ENCODE assay signal across 22 cellular contexts in the genomic region with DNA sequence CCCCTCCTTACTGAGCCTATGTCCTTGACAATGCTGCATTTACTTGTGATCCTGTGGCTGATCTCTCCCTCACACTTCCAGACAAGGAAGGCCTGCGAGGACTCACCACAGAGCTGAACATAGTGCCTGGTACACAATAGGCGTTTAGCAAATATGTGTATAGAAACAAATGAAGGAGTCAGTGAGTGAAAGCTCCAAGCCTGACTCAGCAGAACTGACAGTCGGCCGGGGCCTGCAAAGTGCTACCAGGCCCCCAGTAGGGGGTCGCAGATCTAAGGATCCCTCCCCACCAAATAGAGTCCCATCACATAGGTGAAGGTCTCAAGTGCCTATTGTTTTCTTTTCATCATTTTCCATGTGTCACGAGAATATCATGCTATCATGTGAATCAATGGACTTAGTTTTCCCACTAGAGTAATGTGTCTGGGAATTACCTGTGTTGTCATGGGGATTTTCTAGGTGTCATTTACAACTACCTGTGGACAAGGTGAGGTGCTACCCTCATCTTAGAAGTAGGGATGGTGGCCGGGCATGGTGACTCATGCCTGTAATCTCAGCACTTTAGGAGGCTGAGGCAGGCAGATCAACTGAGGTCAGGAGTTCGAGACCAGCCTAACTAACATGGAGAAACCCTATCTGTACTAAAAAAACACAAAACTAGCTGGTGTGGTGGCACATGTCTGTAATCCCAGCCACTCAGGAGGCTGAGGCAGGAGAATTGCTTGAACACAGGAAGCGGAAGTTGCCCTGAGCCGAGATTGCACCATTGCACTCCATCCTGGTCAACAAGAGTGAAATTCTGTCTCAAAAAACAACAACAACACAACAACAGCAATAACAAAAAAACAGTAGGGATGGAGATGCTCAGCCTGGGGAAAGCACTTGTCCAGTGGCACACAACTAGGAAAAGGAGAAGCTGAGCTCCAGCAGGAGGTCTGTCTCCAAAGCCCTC. TPM values are rescaled to one million over a fixed set of nuclear protein-coding genes. Genes with fewer than 3 reads are reported as not detected.
DNase-seq lines count a peak whose midpoint lies in the region; ATAC-seq, FAIRE-seq and TF ChIP-seq lines count a peak whose summit lies in the region.
"Had no signal": no experiment of that assay in that cellular context is flagged by ENCODE, and none has a peak within 500 bp of the region (broad histone marks: within the 10 kb centered on the region; RNA-seq: fewer than 3 reads in every experiment).

No MANE protein-coding gene starts in this region.

- H3K4ac ChIP-seq in H1 (replicated peaks; ENCODE audit: insufficient read length, low read depth, low read length) = no peak overlapping the region

- H2AFZ ChIP-seq in H1 (ENCODE audit: low read length) = peak overlapping the region; percentile 46; the same call in 1 of the 2 replicates
- H2AFZ ChIP-seq: GM23248 had no signal

- H3K27ac Mint-ChIP-seq in Caco-2 (ENCODE audit: unreplicated experiment) = peak overlapping the region; percentile 70
- H3K27ac Mint-ChIP-seq in immature natural killer cell = no peak overlapping the region

- no peak for TF ChIP-seq EP300 in H1 (IDR thresholded peaks at IDR 0.05; ENCODE audit: borderline replicate concordance in 1 of 2, low read depth in 2 of 2, low read length in 2 of 2)

- no peaks in the 10 kb centered on the region for H4K20me1 ChIP-seq in H1 (replicated peaks in 1 of 2; ENCODE audit: control insufficient read depth in 1 of 2, insufficient read depth in 2 of 2, low read length in 2 of 2)

- H2BK12ac ChIP-seq in H1 (ENCODE audit: low read depth, low read length) = no peak overlapping the region

- H3K4me1 ChIP-seq in Caco-2 (peaks cover 41% of the 10 kb centered on the region), H1 (replicated peaks in 1 of 4; ENCODE audit: control insufficient read depth in 3 of 4, insufficient read depth in 4 of 4, low read length in 3 of 4) (peaks cover 0 to 3% (median 0%) of the 10 kb centered on the region in 4 experiments; a peak in 2 of 7 replicates), neutrophil (ENCODE audit: control insufficient read depth in 1 of 2, insufficient read depth in 1 of 2, low read depth in 1 of 2, low read length in 1 of 2) (peaks cover 0 to 8% of the 10 kb centered on the region in 2 experiments)
- H3K4me1 ChIP-seq: BE2C, SJSA1 had no signal

- H4K5ac ChIP-seq in H1 (ENCODE audit: insufficient read length, low read depth, low read length) = no peak overlapping the region

- intact Hi-C loops in Caco-2 (cut with micrococcal nuclease; ENCODE audit: unreplicated experiment) = no loop called here

- no peak overlapping the region for H4K8ac ChIP-seq in H1 (ENCODE audit: extremely low read depth, insufficient read depth, low read length)

- no peaks in the 10 kb centered on the region for H3K79me1 ChIP-seq in H1 (ENCODE audit: low read depth, low read length)

- no peak for TF ChIP-seq POLR2A in H1 (IDR thresholded peaks at IDR 0.05; ENCODE audit: control extremely low read depth in 1 of 2, low read depth in 2 of 2, low read length in 2 of 2)

- H3K36me3 ChIP-seq in Caco-2 (ENCODE audit: control insufficient read depth, insufficient read depth, low read length) (no peaks in the 10 kb centered on the region), H1 (ENCODE audit: control insufficient read depth in 2 of 4, insufficient read depth in 4 of 4, low read length in 3 of 4) (no peaks in the 10 kb centered on the region), neutrophil (no peaks in the 10 kb centered on the region)
- H3K36me3 ChIP-seq: BE2C, SJSA1 had no signal

- H3K36me3 Mint-ChIP-seq in Caco-2 (ENCODE audit: insufficient read depth, unreplicated experiment) = no peaks in the 10 kb centered on the region
- H3K36me3 Mint-ChIP-seq in immature natural killer cell = peaks cover 4 to 6% (median 5%) of the 10 kb centered on the region in 3 donors

- H2AK5ac ChIP-seq in H1 (ENCODE audit: low read depth, low read length) = no peak overlapping the region

- H3K18ac ChIP-seq in H1 (ENCODE audit: extremely low read depth, low read length) = no peak overlapping the region

- no peak overlapping the region for H3K4me2 ChIP-seq in H1 (ENCODE audit: insufficient read depth in 1 of 2, low read depth in 2 of 2, low read length in 2 of 2)

- no peak overlapping the region for H2BK120ac ChIP-seq in H1 (replicated peaks; ENCODE audit: low read depth, low read length)

- FAIRE-seq in H1 (lab: Jason Lieb, UNC) = no peak
- FAIRE-seq: A204.1, GM12878, RCC 7860 had no signal

- H3K9ac ChIP-seq in H1 (replicated peaks in 1 of 4; ENCODE audit: extremely low read depth in 1 of 4, low read depth in 3 of 4, low read length in 3 of 4) = no peak overlapping the region
- H3K9ac ChIP-seq: GM23248 had no signal

- CTCF ChIA-PET in Caco-2 (lab: Charles Lee) = no interaction called here
- CTCF ChIA-PET in H1 (lab: Charles Lee; ENCODE audit: partially characterized antibody) = interaction anchor here (0.6 to 1.9 kb wide), 16 partner anchors 7 to 631 kb away, joined by 3 to 8 read pairs (median 4); no protein-coding TSS in a partner anchor

- no peak overlapping the region for H3K14ac ChIP-seq in H1 (ENCODE audit: insufficient read length)

- no peak for TF ChIP-seq RAD21 in H1 (IDR thresholded peaks at IDR 0.05 in 1 of 2, conservative IDR thresholded peaks at IDR 0.05 in 1 of 2; ENCODE audit: low read depth in 2 of 2, low read length in 2 of 2)

- no peak overlapping the region for H2BK15ac ChIP-seq in H1 (ENCODE audit: low read length)

- no peak for ATAC-seq in GM19463 (IDR thresholded peaks at IDR 0.05; ENCODE audit: unreplicated experiment)
- ATAC-seq: GM12878, Right ventricle myocardium inferior had no signal

- no peak overlapping the region for H4K91ac ChIP-seq in H1 (replicated peaks; ENCODE audit: insufficient read length, low read length)

- TF ChIP-seq CTCF in Caco-2 (IDR thresholded peaks at IDR 0.05; ENCODE audit: insufficient read depth in 1 of 2, low read depth in 1 of 2, low read length in 1 of 2, severe bottlenecking in 1 of 2, unreplicated experiment in 1 of 2) = no peak
- TF ChIP-seq CTCF in H1 (IDR thresholded peaks at IDR 0.05; ENCODE audit: control extremely low read depth in 1 of 3, insufficient read depth in 1 of 3, low read depth in 1 of 3, low read length in 3 of 3) = no peak
- TF ChIP-seq CTCF in neutrophil (IDR thresholded peaks at IDR 0.05) = no peak

- peaks cover 34% of the 10 kb centered on the region for H3K4me1 Mint-ChIP-seq in Caco-2 (ENCODE audit: low read depth, unreplicated experiment)
- no peaks in the 10 kb centered on the region for H3K4me1 Mint-ChIP-seq in immature natural killer cell

- DNase-seq in Caco-2 (no peak), MV-4-11 (lab: John Stamatoyannopoulos, UW) (peak; percentile 28), H1 (ENCODE audit: low read depth in 1 of 2, low spot score in 2 of 2) (no peak), immature natural killer cell (no peak), GM03348 (ENCODE audit: low spot score) (no peak)
- DNase-seq: BE2C, GM23248, MM.1S, NCI-H1105 treated with DMSO at 0.1 percent for 48 hours, NCI-H2029 treated with DMSO at 0.1 percent for 48 hours, NCI-H2171, NCI-H524 treated with DMSO at 0.1 percent for 48 hours had no signal

- no peak overlapping the region for H3K4me3 Mint-ChIP-seq in Caco-2 (ENCODE audit: unreplicated experiment)
- no peak overlapping the region for H3K4me3 Mint-ChIP-seq in immature natural killer cell

- no peak overlapping the region for H2BK5ac ChIP-seq in H1 (ENCODE audit: low read depth, low read length)

- WGBS in H1 (ENCODE audit: extremely low coverage in 1 of 2, insufficient coverage in 1 of 2, insufficient read length in 1 of 2, insufficient replicate concordance in 2 of 2, low coverage in 1 of 2, low lambda C conversion rate in 2 of 2, missing lambda C conversion rate in 1 of 2), 2 experiments = 84% methylated on average over 10 of the region's 10 CpGs; no CpG with 5 or more reads in 1 of the 2 experiments

- H3K56ac ChIP-seq in H1 (replicated peaks; ENCODE audit: insufficient read length, low read depth, low read length) = no peak overlapping the region

- H3K23ac ChIP-seq in H1 (ENCODE audit: insufficient read length) = no peak overlapping the region

- no peaks in the 10 kb centered on the region for H3K23me2 ChIP-seq in H1 (ENCODE audit: low read depth, low read length)

- peaks cover 5% of the 10 kb centered on the region; the same call in 1 of the 2 replicates for H3K9me3 ChIP-seq in Caco-2
- no peaks in the 10 kb centered on the region for H3K9me3 ChIP-seq in H1 (ENCODE audit: insufficient read depth in 2 of 2, low read depth in 1 of 2, low read length in 1 of 2)
- H3K9me3 ChIP-seq in neutrophil = no peaks in the 10 kb centered on the region
- H3K9me3 ChIP-seq: BE2C, SJSA1 had no signal

- H3K27me3 ChIP-seq in Caco-2 (replicated peaks; ENCODE audit: control insufficient read depth, insufficient read depth, low read length) = no peaks in the 10 kb centered on the region
- no peaks in the 10 kb centered on the region for H3K27me3 ChIP-seq in H1 (replicated peaks in 1 of 4; ENCODE audit: control insufficient read depth in 3 of 4, extremely low read depth in 1 of 4, insufficient read depth in 3 of 4, low read length in 3 of 4)
- H3K27me3 ChIP-seq in neutrophil = peaks cover 22% of the 10 kb centered on the region

- no peaks in the 10 kb centered on the region for H3K27me3 Mint-ChIP-seq in Caco-2 (ENCODE audit: insufficient read depth, unreplicated experiment)
- peaks cover 3 to 5% (median 5%) of the 10 kb centered on the region in 3 donors for H3K27me3 Mint-ChIP-seq in immature natural killer cell (ENCODE audit: low read depth in 3 of 3)

- H3K79me2 ChIP-seq in H1 (ENCODE audit: control insufficient read depth in 1 of 2, insufficient read depth in 2 of 2, low read length in 2 of 2) = no peaks in the 10 kb centered on the region

- no TSS peak for BruUV-seq in Caco-2 (replicated peaks; lab: Mats Ljungman, UMichigan)

- no peak overlapping the region for H2BK20ac ChIP-seq in H1 (ENCODE audit: low read length)

- H3K27ac ChIP-seq in H1 (ENCODE audit: low read depth, low read length) (no peak overlapping the region), neutrophil (peak overlapping the region; percentile 17)
- H3K27ac ChIP-seq: GM23248, SJSA1 had no signal

- POLR2A ChIA-PET in Caco-2 (lab: Charles Lee) = interaction anchor here (0.5 kb wide), 1 partner anchor 155 kb away, joined by 3 read pairs; no protein-coding TSS in a partner anchor
- POLR2A ChIA-PET in H1 (lab: Charles Lee; ENCODE audit: partially characterized antibody) = interaction anchor here (0.6 kb wide), 1 partner anchor 8 kb away, joined by 3 read pairs; no protein-coding TSS in a partner anchor

- peaks cover 10% of the 10 kb centered on the region for H3K9me3 Mint-ChIP-seq in Caco-2 (ENCODE audit: unreplicated experiment)
- no peaks in the 10 kb centered on the region for H3K9me3 Mint-ChIP-seq in immature natural killer cell

- H3K4me3 ChIP-seq in Caco-2 (ENCODE audit: low read depth, low read length) (no peak overlapping the region), H1 (ENCODE audit: extremely low read depth in 1 of 4, insufficient read depth in 2 of 4, low read depth in 3 of 4, low read length in 4 of 4) (no peak overlapping the region; a peak in 1 of 8 replicates), neutrophil (ENCODE audit: low read depth in 1 of 2, low read length in 1 of 2) (no peak overlapping the region)
- H3K4me3 ChIP-seq: GM12878, GM23248, SJSA1 had no signal

RNA-seq across cellular contexts. Expression of a gene that starts 50.3 kb away (rescaled TPM):
- not detected in 2 replicates for total RNA-seq in Caco-2 (2022)
- 0.78 TPM in 1 of 2 replicates, not detected in the other for total RNA-seq in H1 (2021; fragmentation: NEBNext Ultra II Directional; extraction: Animal tissue kit (Norgen Biotek cat#: 25700))
- polyA plus RNA-seq in H1 (2011; rRNA removed) (0.23 and 0.35 TPM in 2 replicates), immature natural killer cell (not detected)
- 0.22 TPM for polyA plus RNA-seq in H1 (2011; cell fraction: cytosol; rRNA removed)
- 0.50 TPM for polyA plus RNA-seq in H1 (2011; cell fraction: nucleus; rRNA removed)
- polyA plus RNA-seq in H1 (2012, experiment 1 of 2) = 0.23 TPM in 1 of 4 replicates, not detected in the others
- not detected for polyA plus RNA-seq in H1 (2012, experiment 2 of 2)
- 0.02 TPM for polyA plus RNA-seq in H1 (2013, experiment 1 of 2)
- polyA plus RNA-seq in H1 (2013, experiment 2 of 2) = 0.04 TPM
- 0.41 TPM in 1 of 2 replicates, not detected in the other for polyA minus RNA-seq in H1 (2011; rRNA and poly(A)+ RNA removed)
- polyA minus RNA-seq in H1 (2011; cell fraction: cytosol; rRNA and poly(A)+ RNA removed) = not detected
- not detected for polyA minus RNA-seq in H1 (2011; cell fraction: nucleus; rRNA and poly(A)+ RNA removed)
- total RNA-seq: GM12878; GM23248; LHCN-M2; OCI-LY7; Right ventricle myocardium inferior; SJSA1; T-helper 1 cell treated with Interleukin-12 subunit alpha and Interleukin-12 subunit beta and Interleukin-4 antibody, amounts not matched to agents 30 ng/mL and 1 ng/mL, for 36 hours had no signal
- polyA plus RNA-seq: GM12878, GM23248 had no signal

RNA-seq across cellular contexts. Expression of a gene that starts 58.8 kb away (rescaled TPM):
- total RNA-seq in Caco-2 (2022) = 0.32 and 0.37 TPM in 2 replicates
- total RNA-seq in H1 (2021; fragmentation: NEBNext Ultra II Directional; extraction: Animal tissue kit (Norgen Biotek cat#: 25700)) = 3.6 and 5.4 TPM in 2 replicates
- polyA plus RNA-seq in H1 (2011; rRNA removed) = 1.2 and 2.8 TPM in 2 replicates
- 1.4 TPM for polyA plus RNA-seq in H1 (2011; cell fraction: cytosol; rRNA removed)
- 1.1 TPM for polyA plus RNA-seq in H1 (2011; cell fraction: nucleus; rRNA removed)
- 1.5 to 2.9 TPM (median 2.1 TPM) in 4 replicates for polyA plus RNA-seq in H1 (2012, experiment 1 of 2)
- polyA plus RNA-seq in H1 (2012, experiment 2 of 2) = 1.9 TPM
- polyA plus RNA-seq in H1 (2013, experiment 1 of 2) = 3.2 TPM
- polyA plus RNA-seq in H1 (2013, experiment 2 of 2) = 3.5 TPM
- polyA minus RNA-seq in H1 (2011; rRNA and poly(A)+ RNA removed) = 2.3 and 3.4 TPM in 2 replicates
- polyA minus RNA-seq in H1 (2011; cell fraction: cytosol; rRNA and poly(A)+ RNA removed) = 2.5 TPM
- polyA minus RNA-seq in H1 (2011; cell fraction: nucleus; rRNA and poly(A)+ RNA removed) = 0.60 TPM
- not detected for polyA plus RNA-seq in immature natural killer cell
- total RNA-seq: GM23248; LHCN-M2; OCI-LY7; Right ventricle myocardium inferior; SJSA1; T-helper 1 cell treated with Interleukin-12 subunit alpha and Interleukin-12 subunit beta and Interleukin-4 antibody, amounts not matched to agents 30 ng/mL and 1 ng/mL, for 36 hours had no signal
- polyA plus RNA-seq: GM23248 had no signal
